ENCODE assay signal across 19 cellular contexts in genomic region chr17:77540531-77540930, GRCh38.
DNase-seq lines count a peak whose midpoint lies in the region; ATAC-seq and TF ChIP-seq lines count a peak whose summit lies in the region.
"Had no signal": no experiment of that assay in that cellular context is flagged by ENCODE, and none has a peak within 500 bp of the region (broad histone marks: within the 10 kb centered on the region; RNA-seq: fewer than 3 reads in every experiment).

No MANE protein-coding gene starts in this region.

- H3K27ac ChIP-seq in left ventricle myocardium inferior (replicated peaks) = no peak overlapping the region
- no peak overlapping the region for H3K27ac ChIP-seq in effector memory CD4-positive, alpha-beta T cell (ENCODE audit: insufficient read depth, low read length, poor library complexity, severe bottlenecking)
- H3K27ac ChIP-seq: 22Rv1, GM23248 had no signal

- intact Hi-C loops in Right ventricle myocardium inferior (cut with DNase I) = loop anchor here (5.0 kb wide), 2 partner anchors 137 to 282 kb away; no protein-coding TSS in a partner anchor
- intact Hi-C loops in left ventricle myocardium inferior (cut with micrococcal nuclease) = loop anchor here (5.0 kb wide), 1 partner anchor 472 kb away; no protein-coding TSS in a partner anchor

- H3K4me1 Mint-ChIP-seq in chondrocyte (ENCODE audit: low read depth) (peaks cover 14% of the 10 kb centered on the region), neural crest cell (peaks cover 48% of the 10 kb centered on the region), progenitor cell of endocrine pancreas (ENCODE audit: low read depth) (peaks cover 4% of the 10 kb centered on the region)
- H3K4me1 Mint-ChIP-seq: CD4-positive, alpha-beta memory T cell had no signal

- peaks cover 23% of the 10 kb centered on the region for H3K4me1 ChIP-seq in left ventricle myocardium inferior
- no peaks in the 10 kb centered on the region for H3K4me1 ChIP-seq in effector memory CD4-positive, alpha-beta T cell (ENCODE audit: control insufficient read depth, insufficient read depth, low read length, poor library complexity, severe bottlenecking)

- H3K27ac Mint-ChIP-seq in chondrocyte (ENCODE audit: unreplicated experiment) = no peak overlapping the region
- H3K27ac Mint-ChIP-seq in neural crest cell (ENCODE audit: unreplicated experiment) = peak overlapping the region; percentile 28
- no peak overlapping the region for H3K27ac Mint-ChIP-seq in progenitor cell of endocrine pancreas

- H3K4me3 Mint-ChIP-seq in chondrocyte (ENCODE audit: unreplicated experiment) = no peak overlapping the region
- H3K4me3 Mint-ChIP-seq in neural crest cell = no peak overlapping the region
- no peak overlapping the region for H3K4me3 Mint-ChIP-seq in progenitor cell of endocrine pancreas (ENCODE audit: low read depth)
- H3K4me3 Mint-ChIP-seq: CD4-positive, alpha-beta memory T cell had no signal

- peaks cover 46% of the 10 kb centered on the region for H3K27me3 Mint-ChIP-seq in chondrocyte (ENCODE audit: low read depth)
- peaks cover 2% of the 10 kb centered on the region for H3K27me3 Mint-ChIP-seq in neural crest cell (ENCODE audit: low read depth)
- H3K27me3 Mint-ChIP-seq in progenitor cell of endocrine pancreas = peaks cover 66% of the 10 kb centered on the region

- H3K9me3 ChIP-seq in left ventricle myocardium inferior (replicated peaks) = no peaks in the 10 kb centered on the region
- H3K9me3 ChIP-seq in effector memory CD4-positive, alpha-beta T cell (ENCODE audit: control insufficient read depth, low read length) = no peaks in the 10 kb centered on the region

- DNase-seq in Right ventricle myocardium inferior (ENCODE audit: missing footprints) (peak; percentile 11), left ventricle myocardium inferior (no peak), chondrocyte (ENCODE audit: low spot score) (peak; percentile 87), neural crest cell (ENCODE audit: low read depth, low spot score) (no peak), progenitor cell of endocrine pancreas (ENCODE audit: low spot score, unreplicated experiment) (no peak), AG08395 (ENCODE audit: low spot score) (no peak), NCI-H2107 treated with DMSO at 0.1 percent for 48 hours (lab: John Stamatoyannopoulos, UW; ENCODE audit: unreplicated experiment) (no peak)
- DNase-seq in effector memory CD4-positive, alpha-beta T cell = no peak
- DNase-seq: CD4-positive, alpha-beta memory T cell; EL; GM23248; KG1; MV-4-11; NCI-H1694 treated with DMSO at 0.1 percent for 48 hours; NCI-H2107; NCI-H2227 treated with DMSO at 0.1 percent for 48 hours; NCI-H510A treated with DMSO at 0.1 percent for 48 hours had no signal

- H3K36me3 ChIP-seq in left ventricle myocardium inferior = no peaks in the 10 kb centered on the region
- no peaks in the 10 kb centered on the region for H3K36me3 ChIP-seq in effector memory CD4-positive, alpha-beta T cell (ENCODE audit: control insufficient read depth, insufficient read depth, low read length)

- H3K4me3 ChIP-seq in left ventricle myocardium inferior = no peak overlapping the region
- H3K4me3 ChIP-seq in effector memory CD4-positive, alpha-beta T cell (ENCODE audit: insufficient read depth, low read depth, low read length, poor library complexity, severe bottlenecking) = no peak overlapping the region
- H3K4me3 ChIP-seq: GM23248 had no signal

- H3K27me3 ChIP-seq in left ventricle myocardium inferior (ENCODE audit: low read depth) = peaks cover 12% of the 10 kb centered on the region
- no peaks in the 10 kb centered on the region for H3K27me3 ChIP-seq in effector memory CD4-positive, alpha-beta T cell (replicated peaks; ENCODE audit: control insufficient read depth, insufficient read depth, low read length, poor library complexity, severe bottlenecking)

- TF ChIP-seq CTCF in left ventricle myocardium inferior (IDR thresholded peaks at IDR 0.05; ENCODE audit: borderline replicate concordance) (no peak), chondrocyte (IDR thresholded peaks at IDR 0.05) (no peak), neural crest cell (conservative IDR thresholded peaks at IDR 0.05) (no peak), progenitor cell of endocrine pancreas (IDR thresholded peaks at IDR 0.05; ENCODE audit: unreplicated experiment) (no peak)

- peaks cover under 1% of the 10 kb centered on the region for H3K9me3 Mint-ChIP-seq in chondrocyte (ENCODE audit: low read depth)
- H3K9me3 Mint-ChIP-seq in neural crest cell = no peaks in the 10 kb centered on the region
- H3K9me3 Mint-ChIP-seq in progenitor cell of endocrine pancreas (ENCODE audit: low read depth) = no peaks in the 10 kb centered on the region
- H3K9me3 Mint-ChIP-seq: CD4-positive, alpha-beta memory T cell had no signal

- peaks cover 3% of the 10 kb centered on the region for H3K36me3 Mint-ChIP-seq in chondrocyte (ENCODE audit: low read depth)
- no peaks in the 10 kb centered on the region for H3K36me3 Mint-ChIP-seq in neural crest cell (ENCODE audit: low read depth)
- H3K36me3 Mint-ChIP-seq in progenitor cell of endocrine pancreas (ENCODE audit: insufficient read depth) = no peaks in the 10 kb centered on the region
- H3K36me3 Mint-ChIP-seq: CD4-positive, alpha-beta memory T cell had no signal

- ATAC-seq in Right ventricle myocardium inferior = no peak
- ATAC-seq: HCT116 had no signal

Comparison
In these comparisons a context has a peak if more than half of its experiments do, and no peak if none do; other contexts are left out.
1. DNase-seq: peak in Right ventricle myocardium inferior (single experiment) and chondrocyte (single experiment); none in left ventricle myocardium inferior (single experiment), neural crest cell (single experiment), progenitor cell of endocrine pancreas (single experiment), AG08395 (single experiment), effector memory CD4-positive, alpha-beta T cell (0 of 3) and NCI-H2107 treated with DMSO at 0.1 percent for 48 hours (single experiment).